ENCODE assay signal across 8 cellular contexts in genomic region chr13:105202384-105202783, GRCh38.
DNase-seq lines count a peak whose midpoint lies in the region; ATAC-seq and TF ChIP-seq lines count a peak whose summit lies in the region.

No MANE protein-coding gene starts in this region.

- no peaks in the 10 kb centered on the region for H3K9me2 ChIP-seq in DOHH2 (replicated peaks; ENCODE audit: control insufficient read depth, low read length)

- H3K4me1 Mint-ChIP-seq in glutamatergic neuron (ENCODE audit: low read depth, unreplicated experiment): peaks cover 14% of the 10 kb centered on the region

- H3K9me3 ChIP-seq in DOHH2 (ENCODE audit: control insufficient read depth, insufficient read depth, low read length) (no peaks in the 10 kb centered on the region), upper lobe of right lung (no peaks in the 10 kb centered on the region)

- H3K4me1 ChIP-seq in DOHH2 (ENCODE audit: control insufficient read depth, low read length): no peaks in the 10 kb centered on the region
- no peaks in the 10 kb centered on the region for H3K4me1 ChIP-seq in upper lobe of right lung

- H3K4me2 ChIP-seq in DOHH2 (ENCODE audit: low read length): no peak overlapping the region

- no peaks in the 10 kb centered on the region for H3F3A ChIP-seq in DOHH2 (ENCODE audit: control insufficient read depth, insufficient read depth)

- H3K27me3 Mint-ChIP-seq in glutamatergic neuron (ENCODE audit: unreplicated experiment): no peaks in the 10 kb centered on the region

- no peaks in the 10 kb centered on the region for H3K27me3 ChIP-seq in DOHH2 (ENCODE audit: control insufficient read depth, low read length)
- no peaks in the 10 kb centered on the region for H3K27me3 ChIP-seq in upper lobe of right lung

- H4K20me1 ChIP-seq in DOHH2 (ENCODE audit: control insufficient read depth, insufficient read depth, low read depth, low read length): no peaks in the 10 kb centered on the region

- in situ Hi-C loops in SK-MEL-5 (cut with HindIII; ENCODE audit: low pct_unique_long_range_greater_than_20kb, low sequenced_read_pairs): no loop called here

- H3K27ac Mint-ChIP-seq in glutamatergic neuron (ENCODE audit: unreplicated experiment): no peak overlapping the region

- intact Hi-C loops in upper lobe of right lung (cut with DNase I): no loop called here

- H3K4me3 Mint-ChIP-seq in glutamatergic neuron (ENCODE audit: unreplicated experiment): no peak overlapping the region

- TF ChIP-seq CTCF in DOHH2 (IDR thresholded peaks at IDR 0.05; ENCODE audit: low read depth, low read length, poor library complexity, severe bottlenecking) (peak; percentile 35), glutamatergic neuron (IDR thresholded peaks at IDR 0.05; ENCODE audit: partially characterized antibody, unreplicated experiment) (peak; percentile 76), upper lobe of right lung (IDR thresholded peaks at IDR 0.05) (peak; percentile 57)

- no peaks in the 10 kb centered on the region for H3K9me3 Mint-ChIP-seq in glutamatergic neuron (ENCODE audit: unreplicated experiment)

- H3K4me3 ChIP-seq in DOHH2 (ENCODE audit: low read length) (no peak overlapping the region), upper lobe of right lung (no peak overlapping the region)

- ATAC-seq in HG02642 (IDR thresholded peaks at IDR 0.05; ENCODE audit: poor library complexity, unreplicated experiment) (peak; percentile 69), upper lobe of right lung (peak; percentile 75), GM21786 (IDR thresholded peaks at IDR 0.05; ENCODE audit: unreplicated experiment) (no peak)

- DNase-seq in SK-MEL-5 (ENCODE audit: low read depth, low spot score) (peak; percentile 79), glutamatergic neuron (no peak), upper lobe of right lung (no peak), T1000 (lab: John Stamatoyannopoulos, UW) (no peak)
- no peak for DNase-seq in activated CD4-positive, alpha-beta T cell treated with anti-CD3 and anti-CD28 coated beads for 4 hours

- H3K36me3 ChIP-seq in DOHH2 (ENCODE audit: control insufficient read depth, low read length) (no peaks in the 10 kb centered on the region), upper lobe of right lung (no peaks in the 10 kb centered on the region)

- no peak overlapping the region for H3K27ac ChIP-seq in DOHH2 (ENCODE audit: low read depth, low read length)
- H3K27ac ChIP-seq in upper lobe of right lung: no peak overlapping the region

- H3K79me2 ChIP-seq in DOHH2 (ENCODE audit: control insufficient read depth, low read length): no peaks in the 10 kb centered on the region

- H3K36me3 Mint-ChIP-seq in glutamatergic neuron (ENCODE audit: unreplicated experiment): no peaks in the 10 kb centered on the region
